In the genomic region with DNA sequence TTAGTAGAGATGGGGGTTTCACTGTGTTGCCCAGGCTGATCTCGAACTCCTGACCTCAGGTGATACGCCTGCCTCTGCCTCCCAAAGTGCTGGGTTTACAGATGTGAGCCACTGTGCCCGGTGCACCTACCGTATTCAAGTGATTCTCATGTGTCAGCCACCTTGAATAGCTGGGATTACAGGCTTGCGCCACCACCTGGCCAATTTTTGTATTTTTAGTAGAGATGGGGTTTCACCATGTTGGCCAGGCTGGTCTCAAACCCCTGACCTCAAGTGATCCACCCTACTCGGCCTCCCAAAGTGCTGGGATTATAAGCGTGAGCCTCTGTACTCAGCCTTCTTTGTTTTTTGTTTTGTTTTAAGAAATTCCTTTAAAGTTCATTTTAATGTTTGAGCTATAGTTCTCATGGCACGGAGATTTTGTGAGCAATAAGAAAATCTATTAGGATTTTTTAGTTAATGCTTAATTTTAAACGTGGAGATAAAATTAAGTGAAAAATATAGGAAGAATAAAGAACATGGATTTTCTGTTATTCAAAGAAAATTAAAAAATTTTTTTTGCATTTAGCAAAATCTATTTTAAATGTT, we compare ENCODE assay signal across 8 cellular contexts.
DNase-seq lines count a peak whose midpoint lies in the region; ATAC-seq and TF ChIP-seq lines count a peak whose summit lies in the region.

No MANE protein-coding gene starts in this region.

- no peak overlapping the region for H2AFZ ChIP-seq in IMR-90 (replicated peaks; ENCODE audit: low read length, poor library complexity)

- H4K91ac ChIP-seq in IMR-90 (ENCODE audit: insufficient read depth, low read depth, low read length) = no peak overlapping the region

- peak; percentile 21; the same call in 1 of the 2 replicates for ATAC-seq in IMR-90 (ENCODE audit: low read depth)
- peak; percentile 60 for ATAC-seq in esophagus mucosa
- ATAC-seq in HG02973 (IDR thresholded peaks at IDR 0.05; ENCODE audit: unreplicated experiment) = no peak
- ATAC-seq in HG03045 (IDR thresholded peaks at IDR 0.05; ENCODE audit: unreplicated experiment) = no peak

- no peak overlapping the region for H2BK120ac ChIP-seq in IMR-90 (ENCODE audit: low read depth, low read length)

- POLR2A ChIA-PET in IMR-90 (lab: Charles Lee; ENCODE audit: unreplicated experiment) = no interaction called here

- peak; percentile 46 for TF ChIP-seq RAD21 in IMR-90 (IDR thresholded peaks at IDR 0.05; ENCODE audit: low read length)

- H2BK20ac ChIP-seq in IMR-90 (ENCODE audit: low read depth, low read length) = no peak overlapping the region

- H3K9me1 ChIP-seq in IMR-90 (ENCODE audit: insufficient read depth, low read length) = peaks cover 7% of the 10 kb centered on the region; the same call in 1 of the 2 replicates

- TF ChIP-seq CTCF in IMR-90 (conservative IDR thresholded peaks at IDR 0.05; ENCODE audit: low read depth, low read length) = peak; percentile 42
- TF ChIP-seq CTCF in prostate gland (IDR thresholded peaks at IDR 0.05) = peak; percentile 15 to 53 (median 30)

- peak; percentile 71 for DNase-seq in activated CD8-positive, alpha-beta memory T cell treated with anti-CD3 and anti-CD28 coated beads for 24 hours
- no peak for DNase-seq in activated CD8-positive, alpha-beta memory T cell treated with anti-CD3 and anti-CD28 coated beads, Interleukin-2, amount 50 U/mL, for 4 hours
- DNase-seq in IMR-90 (peak; percentile 14), prostate gland (ENCODE audit: low spot score) (no peak)
- DNase-seq in activated CD4-positive, alpha-beta T cell treated with anti-CD3 and anti-CD28 coated beads for 4 hours = peak; percentile 3 to 10

- H2BK15ac ChIP-seq in IMR-90 (ENCODE audit: low read depth, low read length) = no peak overlapping the region; the same call in 2 of the 3 replicates

- H4K20me1 ChIP-seq in IMR-90 (ENCODE audit: insufficient read depth, low read length) = no peaks in the 10 kb centered on the region

- dilution Hi-C loops in IMR-90 (cut with HindIII; ENCODE audit: low sequenced_read_pairs, unreplicated experiment) = no loop called here

- CTCF ChIA-PET in IMR-90 (lab: Yijun Ruan, JAX) = interaction anchor here (0.8 to 1.6 kb wide), 8 partner anchors 8 to 247 kb away, joined by 3 to 13 read pairs (median 4); no protein-coding TSS in a partner anchor

- TF ChIP-seq POLR2A in IMR-90 (IDR thresholded peaks at IDR 0.05; ENCODE audit: low read depth, low read length) (no peak), prostate gland (IDR thresholded peaks at IDR 0.05) (no peak)

- in situ Hi-C loops in IMR-90 (cut with MboI; ENCODE audit: low sequenced_read_pairs) = no loop called here

- no peak overlapping the region for H3K9ac ChIP-seq in IMR-90 (ENCODE audit: low read depth, low read length)

- H3K27ac ChIP-seq in IMR-90 (ENCODE audit: insufficient read depth, low read length) = no peak overlapping the region
- H3K27ac ChIP-seq in prostate gland = no peak overlapping the region

- H3K4ac ChIP-seq in IMR-90 (ENCODE audit: low read depth, low read length) = no peak overlapping the region

- H2AK5ac ChIP-seq in IMR-90 (ENCODE audit: low read depth, low read length) = no peak overlapping the region

- H2BK5ac ChIP-seq in IMR-90 (ENCODE audit: low read depth, low read length, poor library complexity, severe bottlenecking) = no peak overlapping the region

- peaks cover 0 to 3% of the 10 kb centered on the region in 2 experiments; a peak in 1 of 4 replicates for H3K79me1 ChIP-seq in IMR-90 (ENCODE audit: low read depth in 1 of 2, low read length in 2 of 2)

- no TSS peak for BruUV-seq in IMR-90 (replicated peaks; lab: Mats Ljungman, UMichigan)

- intact Hi-C loops in IMR-90 (cut with micrococcal nuclease) (loop anchor here (2.0 kb wide), 1 partner anchor 243 kb away; a partner anchor contains a TSS), prostate gland (cut with DNase I) (no loop called here)

- H2AK9ac ChIP-seq in IMR-90 (replicated peaks; ENCODE audit: low read depth, low read length, poor library complexity) = no peak overlapping the region

- WGBS in IMR-90 (ENCODE audit: extremely low coverage in 2 of 2, insufficient read length in 1 of 2), 2 experiments = 91 to 100% methylated on average over 1 to 4 of the region's 9 CpGs
- 85% methylated on average over 9 of the region's 9 CpGs for WGBS in prostate gland

- no peak overlapping the region for H3K23ac ChIP-seq in IMR-90 (ENCODE audit: low read depth, low read length)

- H3K14ac ChIP-seq in IMR-90 (replicated peaks; ENCODE audit: low read depth, low read length) = no peak overlapping the region; the same call in 1 of the 2 replicates

- peaks cover 4% of the 10 kb centered on the region for H3K4me1 ChIP-seq in IMR-90 (ENCODE audit: control insufficient read depth, insufficient read depth, low read length)
- no peaks in the 10 kb centered on the region for H3K4me1 ChIP-seq in prostate gland (replicated peaks)

- no peak overlapping the region for H3K4me2 ChIP-seq in IMR-90 (ENCODE audit: low read depth, low read length)

- H4K8ac ChIP-seq in IMR-90 (ENCODE audit: low read depth in 2 of 2, low read length in 2 of 2) = no peak overlapping the region

- no peak overlapping the region for H3K56ac ChIP-seq in IMR-90 (ENCODE audit: extremely low read depth, insufficient read depth, low read length)

- no peak overlapping the region for H4K5ac ChIP-seq in IMR-90 (ENCODE audit: low read depth, low read length)

- H3K4me3 ChIP-seq in IMR-90 (ENCODE audit: insufficient read depth, low read depth, low read length) = no peak overlapping the region
- no peak overlapping the region for H3K4me3 ChIP-seq in prostate gland

- H3K36me3 ChIP-seq in IMR-90 (ENCODE audit: control insufficient read depth, insufficient read depth, low read length) = no peaks in the 10 kb centered on the region
- no peaks in the 10 kb centered on the region for H3K36me3 ChIP-seq in prostate gland

- no peak overlapping the region for H3K18ac ChIP-seq in IMR-90 (ENCODE audit: low read depth, low read length)

- H3K9me3 ChIP-seq in IMR-90 (ENCODE audit: control insufficient read depth, insufficient read depth, low read length) (no peaks in the 10 kb centered on the region), prostate gland (no peaks in the 10 kb centered on the region)

- H3K27me3 ChIP-seq in IMR-90 (ENCODE audit: control insufficient read depth, insufficient read depth, low read length) = no peaks in the 10 kb centered on the region
- no peaks in the 10 kb centered on the region for H3K27me3 ChIP-seq in prostate gland (replicated peaks; ENCODE audit: insufficient read depth)

TF ChIP-seq in IMR-90, 13 proteins besides CTCF, POLR2A, EP300 and RAD21:
- TF ChIP-seq FOS (IDR thresholded peaks at IDR 0.05; ENCODE audit: low read depth, low read length) (no peak), MAFK (IDR thresholded peaks at IDR 0.05; ENCODE audit: low read depth, low read length) (no peak), NFE2L2 (IDR thresholded peaks at IDR 0.05; ENCODE audit: low read depth, low read length) (no peak), SMC3 (IDR thresholded peaks at IDR 0.05; ENCODE audit: low read depth, low read length) (0 out of 2 replicates have a peak, but pooled peaks have one; percentile 33)
- TF ChIP-seq, protein P1, sequence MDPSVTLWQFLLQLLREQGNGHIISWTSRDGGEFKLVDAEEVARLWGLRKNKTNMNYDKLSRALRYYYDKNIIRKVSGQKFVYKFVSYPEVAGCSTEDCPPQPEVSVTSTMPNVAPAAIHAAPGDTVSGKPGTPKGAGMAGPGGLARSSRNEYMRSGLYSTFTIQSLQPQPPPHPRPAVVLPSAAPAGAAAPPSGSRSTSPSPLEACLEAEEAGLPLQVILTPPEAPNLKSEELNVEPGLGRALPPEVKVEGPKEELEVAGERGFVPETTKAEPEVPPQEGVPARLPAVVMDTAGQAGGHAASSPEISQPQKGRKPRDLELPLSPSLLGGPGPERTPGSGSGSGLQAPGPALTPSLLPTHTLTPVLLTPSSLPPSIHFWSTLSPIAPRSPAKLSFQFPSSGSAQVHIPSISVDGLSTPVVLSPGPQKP (IDR thresholded peaks at IDR 0.05; ENCODE audit: borderline replicate concordance, low read depth, low read length) = no peak

Comparison
In these comparisons a context has a peak if more than half of its experiments do, and no peak if none do; other contexts are left out.
1. DNase-seq: peak in activated CD8-positive, alpha-beta memory T cell treated with anti-CD3 and anti-CD28 coated beads for 24 hours (single experiment), IMR-90 (single experiment) and activated CD4-positive, alpha-beta T cell treated with anti-CD3 and anti-CD28 coated beads for 4 hours (2 of 2); none in activated CD8-positive, alpha-beta memory T cell treated with anti-CD3 and anti-CD28 coated beads, Interleukin-2, amount 50 U/mL, for 4 hours (single experiment) and prostate gland (single experiment).
2. ATAC-seq: peak in IMR-90 (single experiment) and esophagus mucosa (single experiment); none in HG02973 (single experiment) and HG03045 (single experiment).